In genomic region chr15:31365655-31366127, GRCh38 we compare ENCODE assay signal across 8 cellular contexts. TPM values are rescaled to one million over a fixed set of nuclear protein-coding genes. Genes with fewer than 3 reads are reported as not detected.
DNase-seq lines count a peak whose midpoint lies in the region; ATAC-seq and TF ChIP-seq lines count a peak whose summit lies in the region.

No MANE protein-coding gene starts in this region.

- H3K4me1 ChIP-seq in colonic mucosa: peaks cover 43% of the 10 kb centered on the region
- H3K4me1 ChIP-seq in lung (ENCODE audit: control insufficient read depth in 2 of 2, insufficient read depth in 2 of 2, low read length in 2 of 2): peaks cover 40 to 51% of the 10 kb centered on the region in 2 donors

- H3K36me3 ChIP-seq in colonic mucosa: no peaks in the 10 kb centered on the region
- H3K36me3 ChIP-seq in lung (ENCODE audit: control insufficient read depth in 2 of 2, insufficient read depth in 2 of 2, low read length in 2 of 2): no peaks in the 10 kb centered on the region

- H3K27me3 ChIP-seq in colonic mucosa: no peaks in the 10 kb centered on the region
- no peaks in the 10 kb centered on the region for H3K27me3 ChIP-seq in lung (ENCODE audit: control insufficient read depth, insufficient read depth)

- peak; percentile 54 for ATAC-seq in GM21360 (IDR thresholded peaks at IDR 0.05; ENCODE audit: unreplicated experiment)
- ATAC-seq in lung (ENCODE audit: insufficient read depth, low FRiP score): peak; percentile 90

- H3K4me3 ChIP-seq in LNCaP clone FGC (ENCODE audit: low read depth, low read length) (no peak overlapping the region), colonic mucosa (peak overlapping the region; percentile 12), lung (no peak overlapping the region)

- H3K27ac ChIP-seq in colonic mucosa (peak overlapping the region; percentile 60), lung (ENCODE audit: low read depth in 1 of 2, low read length in 1 of 2) (peak overlapping the region; percentile 91 to 92)

- DNase-seq in AG09319 (ENCODE audit: extremely low read depth, low read depth) (peak; percentile 58), LNCaP clone FGC (ENCODE audit: low read depth) (peak; percentile 8), colonic mucosa (peak; percentile 90), lung (ENCODE audit: low spot score) (peak; percentile 93), SW480 (ENCODE audit: low spot score) (no peak)
- peak; percentile 71 to 76 for DNase-seq in activated CD4-positive, alpha-beta T cell treated with anti-CD3 and anti-CD28 coated beads, Interleukin-2, amount 50 U/mL, for 4 hours
- DNase-seq in stimulated activated CD4-positive, alpha-beta T cell treated with anti-CD3 and anti-CD28 coated beads, TNF-alpha, amount 100 ng/mL, for 24 hours (ENCODE audit: low read depth in 3 of 3): peak; percentile 56 to 84 (median 59)

- TF ChIP-seq CTCF in AG09319 (IDR thresholded peaks at IDR 0.05; ENCODE audit: low read depth, low read length) (peak; percentile 49), LNCaP clone FGC (IDR thresholded peaks at IDR 0.05; ENCODE audit: control insufficient read depth, extremely low read depth, insufficient read depth) (peak; percentile 26), colonic mucosa (IDR thresholded peaks at IDR 0.05) (peak; percentile 33), lung (IDR thresholded peaks at IDR 0.05; ENCODE audit: control extremely low read depth, extremely low read depth) (peak; percentile 29)

- WGBS in lung, 2 donors: 6 to 12% methylated on average over 22 of the region's 22 CpGs

- intact Hi-C loops in colonic mucosa (cut with DNase I): loop anchor here (10.0 kb wide), 1 partner anchor 151 kb away; no protein-coding TSS in a partner anchor

- H3K9ac ChIP-seq in colonic mucosa (ENCODE audit: low read depth in 2 of 2, low read length in 2 of 2): peak overlapping the region; percentile 33 to 73

- H3K9me3 ChIP-seq in colonic mucosa (no peaks in the 10 kb centered on the region), lung (ENCODE audit: control insufficient read depth in 2 of 2, insufficient read depth in 1 of 2, low read length in 1 of 2) (no peaks in the 10 kb centered on the region)

RNA-seq across cellular contexts. Expression of gene KLF13, which starts 39.1 kb away (rescaled TPM):
- 10 to 100 TPM; 68.9 to 92.3 TPM for total RNA-seq in colonic mucosa
- 100 to 1,000 TPM in 1 of 2 donors, 10 to 100 TPM in 1; 38.3 to 157 TPM for total RNA-seq in lung
- polyA plus RNA-seq in lung: 10 to 100 TPM; 47.1 to 63.2 TPM
